In the genomic region with DNA sequence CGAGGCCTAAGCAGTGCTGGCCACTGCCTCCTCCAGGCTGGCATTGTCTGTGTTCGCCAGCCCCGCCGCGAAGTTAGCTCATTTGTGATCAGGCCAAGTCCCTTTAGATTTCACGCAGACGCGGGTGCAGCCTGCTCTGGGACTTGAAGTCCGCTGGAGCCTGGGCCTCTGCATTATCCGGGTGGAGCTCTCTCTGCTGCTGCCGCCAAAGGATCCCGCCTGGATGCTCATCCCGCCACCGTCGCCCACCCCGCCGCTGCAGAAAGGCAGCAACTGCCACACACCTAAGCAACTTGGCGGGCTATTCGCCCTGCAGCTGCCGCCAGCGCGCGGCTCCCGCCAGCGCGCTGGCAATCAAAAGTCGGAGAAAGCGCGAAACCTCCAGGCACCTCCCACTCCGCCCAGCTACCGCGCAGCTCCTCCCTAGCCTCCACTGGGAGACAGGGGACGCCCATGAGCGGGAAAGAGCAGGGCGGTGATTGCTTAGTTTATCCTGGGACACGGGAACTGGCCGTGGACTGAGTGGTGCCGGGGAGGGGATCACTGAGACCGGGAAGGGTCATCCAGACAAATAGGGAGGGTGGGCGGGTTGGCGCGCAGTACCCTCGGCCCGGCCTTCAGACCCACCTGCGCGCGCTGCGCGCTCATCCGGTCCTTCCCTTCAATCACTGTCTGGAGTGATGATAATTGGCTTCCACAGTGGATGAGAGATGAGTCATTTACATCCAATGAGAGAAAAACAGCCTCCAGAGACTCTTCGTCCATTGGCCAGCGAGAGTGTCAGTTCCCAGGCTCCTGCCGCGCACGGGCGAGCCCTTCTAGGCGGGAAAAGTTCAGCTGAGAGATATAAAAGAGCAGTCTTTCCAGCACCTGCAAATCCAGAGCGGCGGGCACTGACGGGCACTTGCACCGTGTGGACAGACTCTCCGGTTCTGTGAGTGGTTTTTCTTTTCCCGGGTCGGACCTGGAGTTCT, we compare ENCODE assay signal across 8 cellular contexts. TPM values are rescaled to one million over a fixed set of nuclear protein-coding genes. Genes with fewer than 3 reads are reported as not detected.
DNase-seq lines count a peak whose midpoint lies in the region; ATAC-seq and TF ChIP-seq lines count a peak whose summit lies in the region.

A gene with protein sequence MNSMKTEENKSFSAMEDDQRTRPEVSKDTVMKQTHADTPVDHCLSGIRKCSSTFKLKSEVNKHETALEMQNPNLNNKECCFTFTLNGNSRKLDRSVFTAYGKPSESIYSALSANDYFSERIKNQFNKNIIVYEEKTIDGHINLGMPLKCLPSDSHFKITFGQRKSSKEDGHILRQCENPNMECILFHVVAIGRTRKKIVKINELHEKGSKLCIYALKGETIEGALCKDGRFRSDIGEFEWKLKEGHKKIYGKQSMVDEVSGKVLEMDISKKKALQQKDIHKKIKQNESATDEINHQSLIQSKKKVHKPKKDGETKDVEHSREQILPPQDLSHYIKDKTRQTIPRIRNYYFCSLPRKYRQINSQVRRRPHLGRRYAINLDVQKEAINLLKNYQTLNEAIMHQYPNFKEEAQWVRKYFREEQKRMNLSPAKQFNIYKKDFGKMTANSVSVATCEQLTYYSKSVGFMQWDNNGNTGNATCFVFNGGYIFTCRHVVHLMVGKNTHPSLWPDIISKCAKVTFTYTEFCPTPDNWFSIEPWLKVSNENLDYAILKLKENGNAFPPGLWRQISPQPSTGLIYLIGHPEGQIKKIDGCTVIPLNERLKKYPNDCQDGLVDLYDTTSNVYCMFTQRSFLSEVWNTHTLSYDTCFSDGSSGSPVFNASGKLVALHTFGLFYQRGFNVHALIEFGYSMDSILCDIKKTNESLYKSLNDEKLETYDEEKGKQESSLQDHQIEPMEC (plus strand): TSS at position 875 of the 974 bp plus-strand sequence. CDS start 2,389 bp downstream, outside the sequence.

- H3K27ac ChIP-seq in DOHH2 (ENCODE audit: low read depth, low read length) (peak within 1 kb of the TSS; percentile 43), foreskin keratinocyte (peak within 1 kb of the TSS; percentile 43), neural cell (ENCODE audit: low read length) (no peak within 1 kb of the TSS), thoracic aorta (no peak within 1 kb of the TSS)

- no peak for TF ChIP-seq CTCF in DOHH2 (IDR thresholded peaks at IDR 0.05; ENCODE audit: low read depth, low read length, poor library complexity, severe bottlenecking)
- TF ChIP-seq CTCF in foreskin keratinocyte (conservative IDR thresholded peaks at IDR 0.05), result peak; percentile 25
- TF ChIP-seq CTCF in neural cell (IDR thresholded peaks at IDR 0.05; ENCODE audit: poor library complexity, severe bottlenecking), result no peak
- TF ChIP-seq CTCF in thoracic aorta (IDR thresholded peaks at IDR 0.05), result no peak

- H3K9me3 ChIP-seq in DOHH2 (ENCODE audit: control insufficient read depth, insufficient read depth, low read length) (peaks cover 49% of the 10 kb centered on the region), neural cell (ENCODE audit: low read length) (no peaks in the 10 kb centered on the region), thoracic aorta (no peaks in the 10 kb centered on the region)

- H3K36me3 ChIP-seq in DOHH2 (ENCODE audit: control insufficient read depth, low read length) (peaks cover 64% of the 10 kb centered on the region), neural cell (ENCODE audit: insufficient read depth, low read length) (no peaks in the 10 kb centered on the region), thoracic aorta (no peaks in the 10 kb centered on the region)

- H3K27me3 ChIP-seq in DOHH2 (ENCODE audit: control insufficient read depth, low read length) (no peaks in the 10 kb centered on the region), foreskin keratinocyte (no peaks in the 10 kb centered on the region), neural cell (ENCODE audit: insufficient read depth, low read depth, low read length) (no peaks in the 10 kb centered on the region), thoracic aorta (replicated peaks; ENCODE audit: insufficient read depth) (no peaks in the 10 kb centered on the region)

- H3K4me1 ChIP-seq in DOHH2 (ENCODE audit: control insufficient read depth, low read length), result peaks cover 84% of the 10 kb centered on the region
- peaks cover 4% of the 10 kb centered on the region for H3K4me1 ChIP-seq in foreskin keratinocyte
- H3K4me1 ChIP-seq in thoracic aorta (ENCODE audit: control insufficient read depth in 1 of 2, low read depth in 2 of 2), result peaks cover 0 to 23% of the 10 kb centered on the region in 2 donors

- peak; percentile 83 for DNase-seq in KBM-7
- peak; percentile 97 for DNase-seq in RKO (ENCODE audit: low spot score)
- peak; percentile 52 for DNase-seq in activated effector memory CD4-positive, alpha-beta T cell treated with Interleukin-2 at 50 U/mL for 16 hours
- DNase-seq in foreskin keratinocyte, result peak; percentile 90 to 94
- peak; percentile 35 for DNase-seq in thoracic aorta (ENCODE audit: low spot score)

- H3F3A ChIP-seq in DOHH2 (ENCODE audit: control insufficient read depth, insufficient read depth) (peaks cover 4% of the 10 kb centered on the region), neural cell (ENCODE audit: insufficient read depth, low read length, poor library complexity, severe bottlenecking) (no peaks in the 10 kb centered on the region)

- H3K79me2 ChIP-seq in DOHH2 (ENCODE audit: control insufficient read depth, low read length) (peaks cover 29% of the 10 kb centered on the region), neural cell (replicated peaks; ENCODE audit: insufficient read depth, low read length) (no peaks in the 10 kb centered on the region)

- no peak for TF ChIP-seq RAD21 in neural cell (conservative IDR thresholded peaks at IDR 0.05)

- H3K4me2 ChIP-seq in DOHH2 (ENCODE audit: low read length) (peak within 1 kb of the TSS; percentile 68), neural cell (ENCODE audit: low read length) (peak within 1 kb of the TSS; percentile 82)

- H3K4me3 ChIP-seq in DOHH2 (ENCODE audit: low read length) (peak within 1 kb of the TSS; percentile 66), neural cell (ENCODE audit: low read length) (peak within 1 kb of the TSS; percentile 74), thoracic aorta (peak within 1 kb of the TSS; percentile 72)

- no peak for TF ChIP-seq EP300 in neural cell (conservative IDR thresholded peaks at IDR 0.05; ENCODE audit: poor library complexity, severe bottlenecking)

- ATAC-seq in GM21723 (IDR thresholded peaks at IDR 0.05; ENCODE audit: unreplicated experiment) (peak; percentile 73), foreskin keratinocyte (peak; percentile 97), thoracic aorta (ENCODE audit: insufficient number of reproducible peaks, low FRiP score, low read depth) (peak; percentile 70)

- H4K20me1 ChIP-seq in DOHH2 (ENCODE audit: control insufficient read depth, insufficient read depth, low read depth, low read length) (no peaks in the 10 kb centered on the region), neural cell (ENCODE audit: insufficient read depth) (no peaks in the 10 kb centered on the region)

- H2AFZ ChIP-seq in neural cell (ENCODE audit: low read depth, low read length), result no peak within 1 kb of the TSS

- H3K9me2 ChIP-seq in DOHH2 (replicated peaks; ENCODE audit: control insufficient read depth, low read length) (no peaks in the 10 kb centered on the region), neural cell (ENCODE audit: insufficient read depth, low read length) (no peaks in the 10 kb centered on the region)

- peak within 1 kb of the TSS; percentile 50 for H3K9ac ChIP-seq in neural cell (ENCODE audit: low read length)

- in situ Hi-C loops in KBM-7 (cut with MboI; ENCODE audit: low pct_unique_long_range_greater_than_20kb, low sequenced_read_pairs), result no loop called here

TF ChIP-seq in neural cell, 6 proteins besides CTCF, POLR2A, EP300 and RAD21:
- TF ChIP-seq, protein P1, sequence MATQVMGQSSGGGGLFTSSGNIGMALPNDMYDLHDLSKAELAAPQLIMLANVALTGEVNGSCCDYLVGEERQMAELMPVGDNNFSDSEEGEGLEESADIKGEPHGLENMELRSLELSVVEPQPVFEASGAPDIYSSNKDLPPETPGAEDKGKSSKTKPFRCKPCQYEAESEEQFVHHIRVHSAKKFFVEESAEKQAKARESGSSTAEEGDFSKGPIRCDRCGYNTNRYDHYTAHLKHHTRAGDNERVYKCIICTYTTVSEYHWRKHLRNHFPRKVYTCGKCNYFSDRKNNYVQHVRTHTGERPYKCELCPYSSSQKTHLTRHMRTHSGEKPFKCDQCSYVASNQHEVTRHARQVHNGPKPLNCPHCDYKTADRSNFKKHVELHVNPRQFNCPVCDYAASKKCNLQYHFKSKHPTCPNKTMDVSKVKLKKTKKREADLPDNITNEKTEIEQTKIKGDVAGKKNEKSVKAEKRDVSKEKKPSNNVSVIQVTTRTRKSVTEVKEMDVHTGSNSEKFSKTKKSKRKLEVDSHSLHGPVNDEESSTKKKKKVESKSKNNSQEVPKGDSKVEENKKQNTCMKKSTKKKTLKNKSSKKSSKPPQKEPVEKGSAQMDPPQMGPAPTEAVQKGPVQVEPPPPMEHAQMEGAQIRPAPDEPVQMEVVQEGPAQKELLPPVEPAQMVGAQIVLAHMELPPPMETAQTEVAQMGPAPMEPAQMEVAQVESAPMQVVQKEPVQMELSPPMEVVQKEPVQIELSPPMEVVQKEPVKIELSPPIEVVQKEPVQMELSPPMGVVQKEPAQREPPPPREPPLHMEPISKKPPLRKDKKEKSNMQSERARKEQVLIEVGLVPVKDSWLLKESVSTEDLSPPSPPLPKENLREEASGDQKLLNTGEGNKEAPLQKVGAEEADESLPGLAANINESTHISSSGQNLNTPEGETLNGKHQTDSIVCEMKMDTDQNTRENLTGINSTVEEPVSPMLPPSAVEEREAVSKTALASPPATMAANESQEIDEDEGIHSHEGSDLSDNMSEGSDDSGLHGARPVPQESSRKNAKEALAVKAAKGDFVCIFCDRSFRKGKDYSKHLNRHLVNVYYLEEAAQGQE (IDR thresholded peaks at IDR 0.05; ENCODE audit: borderline replicate concordance), result no peak
- TF ChIP-seq POLR2AphosphoS5 (IDR thresholded peaks at IDR 0.05), result peak; percentile 43

RNA-seq across cellular contexts. Expression of the gene that starts here (rescaled TPM):
- 24.6 and 24.8 TPM in 2 replicates for total RNA-seq in foreskin keratinocyte
- polyA plus RNA-seq in foreskin keratinocyte, result 7.6 and 9.8 TPM in 2 replicates
- polyA plus RNA-seq in neural cell, result 0.58 and 1.2 TPM in 2 replicates
- polyA minus RNA-seq in neural cell, result 0.58 and 0.97 TPM in 2 replicates
- total RNA-seq in thoracic aorta, result 1 to 10 TPM in 1 of 2 donors, not detected in 1; 2.1 TPM

Comparison
In these comparisons a context has a peak if more than half of its experiments do, and no peak if none do; other contexts are left out.
1. H3K27ac ChIP-seq: peak in DOHH2 (single experiment) and foreskin keratinocyte (single experiment); none in neural cell (single experiment) and thoracic aorta (0 of 2).
2. DNase-seq: peak in every context shown above with its lines; median percentile 97 in RKO; 92 in foreskin keratinocyte; 83 in KBM-7; 52 in activated effector memory CD4-positive, alpha-beta T cell treated with Interleukin-2 at 50 U/mL for 16 hours; 35 in thoracic aorta.
3. Peak in every context shown above with its lines, with median percentiles within 50 percentile points of each other: H3K4me3 ChIP-seq and ATAC-seq.